In the genomic region with DNA sequence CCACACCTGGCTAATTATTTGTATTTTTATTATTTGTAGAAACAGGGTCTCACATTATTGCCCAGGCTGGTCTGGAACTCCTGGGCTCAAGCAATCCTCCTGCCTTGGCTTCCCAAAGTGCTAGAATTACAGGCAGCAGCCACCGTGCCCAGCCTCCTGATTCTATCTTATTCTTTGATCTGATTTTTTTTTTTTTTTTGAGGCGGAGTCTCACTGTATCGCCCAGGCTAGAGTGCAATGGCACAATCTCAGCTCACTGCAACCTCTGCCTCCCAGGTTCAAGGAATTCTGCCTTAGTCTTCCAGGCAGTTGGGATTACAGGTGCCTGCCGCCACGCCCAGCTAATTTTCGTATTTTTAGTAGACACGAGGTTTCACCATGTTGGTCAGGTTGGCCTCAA, we compare ENCODE assay signal across 2 cellular contexts. TPM values are rescaled to one million over a fixed set of nuclear protein-coding genes. Genes with fewer than 3 reads are reported as not detected.
"Had no signal": no experiment of that assay in that cellular context is flagged by ENCODE, and none has a peak within 500 bp of the region (broad histone marks: within the 10 kb centered on the region; RNA-seq: fewer than 3 reads in every experiment).

No MANE protein-coding gene starts in this region.

RNA-seq across cellular contexts. Expression of gene LITAFD, which starts 6.8 kb away (rescaled TPM):
- total RNA-seq: G401, GM12878 had no signal
- polyA plus RNA-seq: GM12878 had no signal
